In the genomic region with DNA sequence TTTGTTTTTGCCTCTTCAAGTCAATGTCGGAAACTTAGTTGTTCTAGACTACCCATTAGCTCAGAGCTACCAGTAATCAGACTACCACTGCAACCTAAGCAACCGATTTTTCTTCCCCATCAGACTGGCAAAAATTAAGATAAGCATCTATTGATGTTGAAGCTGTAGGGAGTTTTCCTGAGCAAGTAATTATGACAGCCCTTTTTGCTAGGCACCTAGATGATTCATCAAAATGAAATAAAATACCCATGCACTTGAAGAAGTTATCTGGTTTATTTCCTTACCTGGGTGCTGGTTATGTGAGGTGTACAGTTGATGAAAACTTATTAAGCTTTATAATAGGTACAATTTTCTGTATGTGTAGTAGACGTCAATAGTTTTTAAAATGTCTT, we compare ENCODE assay signal across 7 cellular contexts. TPM values are rescaled to one million over a fixed set of nuclear protein-coding genes. Genes with fewer than 3 reads are reported as not detected.
DNase-seq lines count a peak whose midpoint lies in the region; ATAC-seq and TF ChIP-seq lines count a peak whose summit lies in the region.

No MANE protein-coding gene starts in this region.

- no peak overlapping the region for H4K91ac ChIP-seq in H9 (ENCODE audit: insufficient read length, low read depth, low read length)

- no peak overlapping the region for H4K8ac ChIP-seq in H9 (replicated peaks; ENCODE audit: insufficient read length, low read depth, low read length)

- peaks cover 4% of the 10 kb centered on the region for H3K23me2 ChIP-seq in H9 (ENCODE audit: insufficient read length, low read depth, low read length, poor library complexity, severe bottlenecking)

- H3K4me1 Mint-ChIP-seq in H9 = peaks cover 12 to 14% of the 10 kb centered on the region in 2 experiments

- H2AFZ ChIP-seq in H9 (ENCODE audit: low read length) = peak overlapping the region; percentile 58
- H2AFZ ChIP-seq in smooth muscle cell (ENCODE audit: low read depth) = peak overlapping the region; percentile 84

- no peak overlapping the region for H2BK15ac ChIP-seq in H9 (ENCODE audit: low read depth, low read length)

- H2BK5ac ChIP-seq in H9 (ENCODE audit: insufficient read length, low read length) = no peak overlapping the region

- H3K4me2 ChIP-seq in H9 (ENCODE audit: insufficient read depth, insufficient read length, low read length) (peak overlapping the region; percentile 83), smooth muscle cell (peak overlapping the region; percentile 96)

- H3K4me3 ChIP-seq in WERI-Rb-1 (ENCODE audit: low read depth, low read length) (peak overlapping the region; percentile 93), right cardiac atrium (ENCODE audit: low read length) (peak overlapping the region; percentile 86), smooth muscle cell (peak overlapping the region; percentile 82)

- no peak overlapping the region for H3T11ph ChIP-seq in H9 (ENCODE audit: low read length)

- H3K4me3 Mint-ChIP-seq in H9 = peak overlapping the region; percentile 98

- H3K27ac Mint-ChIP-seq in H9 = 0 out of 7 replicates have a peak overlapping the region, but pooled peaks of 2 of the 3 experiments have one; percentile 22 to 34

- intact Hi-C loops in right cardiac atrium (cut with DNase I) = no loop called here

- H4K20me1 ChIP-seq in H9 (ENCODE audit: control insufficient read depth, insufficient read depth, insufficient read length) (no peaks in the 10 kb centered on the region), smooth muscle cell (ENCODE audit: low read depth) (no peaks in the 10 kb centered on the region)

- H2BK120ac ChIP-seq in H9 (ENCODE audit: low read depth, low read length, poor library complexity, severe bottlenecking) = no peak overlapping the region

- H3K79me2 ChIP-seq in H9 (ENCODE audit: insufficient read depth, low read length) = peaks cover 1% of the 10 kb centered on the region; the same call in 1 of the 2 replicates
- peaks cover 6% of the 10 kb centered on the region for H3K79me2 ChIP-seq in smooth muscle cell (ENCODE audit: low read depth)

- H3K4me1 ChIP-seq in H9 (ENCODE audit: insufficient read depth, low read length) (no peaks in the 10 kb centered on the region), right cardiac atrium (ENCODE audit: control insufficient read depth, insufficient read depth, low read length) (peaks cover 6% of the 10 kb centered on the region), smooth muscle cell (ENCODE audit: low read depth) (peaks cover 8% of the 10 kb centered on the region)

- H3K79me1 ChIP-seq in H9 (ENCODE audit: insufficient read depth, low read depth, low read length, poor library complexity, severe bottlenecking) = peaks cover 5% of the 10 kb centered on the region

- no peak overlapping the region for H3K56ac ChIP-seq in H9 (ENCODE audit: insufficient read length, low read depth, low read length)

- no peak for TF ChIP-seq CTCF in H9 (conservative IDR thresholded peaks at IDR 0.05)
- TF ChIP-seq CTCF in WERI-Rb-1 (IDR thresholded peaks at IDR 0.05; ENCODE audit: low read depth, low read length) = no peak
- no peak for TF ChIP-seq CTCF in smooth muscle cell (IDR thresholded peaks at IDR 0.05; ENCODE audit: borderline replicate concordance, insufficient read depth, poor library complexity, severe bottlenecking)

- no peak overlapping the region for H2AK5ac ChIP-seq in H9 (ENCODE audit: insufficient read length, low read length)

- no peak overlapping the region for H3K18ac ChIP-seq in H9 (ENCODE audit: insufficient read length, low read depth, low read length)

- no peak overlapping the region for H2BK12ac ChIP-seq in H9 (ENCODE audit: insufficient read length, low read depth, low read length)

- H4K5ac ChIP-seq in H9 (ENCODE audit: insufficient read length, low read depth, low read length) = no peak overlapping the region

- H3K4ac ChIP-seq in H9 (ENCODE audit: low read depth, low read length) = no peak overlapping the region

- ATAC-seq in right cardiac atrium = no peak
- ATAC-seq in HG02763 (IDR thresholded peaks at IDR 0.05; ENCODE audit: unreplicated experiment) = no peak

- no peak overlapping the region for H3K23ac ChIP-seq in H9 (ENCODE audit: insufficient read length, low read depth, low read length)

- H3K36me3 Mint-ChIP-seq in H9 (ENCODE audit: insufficient read depth in 1 of 3, low read depth in 3 of 3) = peaks cover 6 to 13% (median 12%) of the 10 kb centered on the region in 3 experiments; a peak in 6 of 7 replicates

- H3K27ac ChIP-seq in H9 (ENCODE audit: insufficient read length, low read depth, low read length) (no peak overlapping the region), WERI-Rb-1 (peak overlapping the region; percentile 94), right cardiac atrium (ENCODE audit: low read length) (no peak overlapping the region), smooth muscle cell (ENCODE audit: low read depth) (no peak overlapping the region)

- peak overlapping the region; percentile 55 for H3K9ac ChIP-seq in H9 (ENCODE audit: extremely low read depth, insufficient read length, low read length)
- H3K9ac ChIP-seq in smooth muscle cell (ENCODE audit: low read depth) = peak overlapping the region; percentile 31

- no peak for DNase-seq in H9
- DNase-seq in WERI-Rb-1 = no peak
- DNase-seq in right cardiac atrium = no peak
- DNase-seq in smooth muscle cell (lab: John Stamatoyannopoulos, UW; ENCODE audit: unreplicated experiment) = no peak
- DNase-seq in NCI-H446 treated with DMSO at 0.1 percent for 48 hours (lab: John Stamatoyannopoulos, UW) = no peak
- no peak for DNase-seq in Ammon's horn (ENCODE audit: low spot score)

- no peak overlapping the region for H2BK20ac ChIP-seq in H9 (ENCODE audit: low read depth, low read length, poor library complexity, severe bottlenecking)

- no peak overlapping the region for H3K14ac ChIP-seq in H9 (ENCODE audit: insufficient read depth, low read length)

- H3K36me3 ChIP-seq in WERI-Rb-1 (peaks cover 10% of the 10 kb centered on the region), smooth muscle cell (ENCODE audit: low read depth) (no peaks in the 10 kb centered on the region)

- H3F3A ChIP-seq in smooth muscle cell (ENCODE audit: low read depth) = no peaks in the 10 kb centered on the region

- no peaks in the 10 kb centered on the region for H3K9me3 ChIP-seq in H9 (ENCODE audit: control insufficient read depth, low read depth, low read length)
- H3K9me3 ChIP-seq in WERI-Rb-1 (ENCODE audit: severe bottlenecking) = no peaks in the 10 kb centered on the region
- no peaks in the 10 kb centered on the region for H3K9me3 ChIP-seq in right cardiac atrium (ENCODE audit: control insufficient read depth, low read length)
- H3K9me3 ChIP-seq in smooth muscle cell (replicated peaks; ENCODE audit: low read depth) = no peaks in the 10 kb centered on the region

- no peaks in the 10 kb centered on the region; the same call in 1 of the 2 replicates for H3K27me3 Mint-ChIP-seq in H9 (ENCODE audit: low read depth)

- no CpG with 5 or more reads among the region's 3 CpGs for WGBS in H9 (ENCODE audit: extremely low coverage, insufficient read length, low lambda C conversion rate)
- WGBS in right cardiac atrium = 45% methylated on average over 3 of the region's 3 CpGs
- WGBS in smooth muscle cell (ENCODE audit: low lambda C conversion rate) = 58% methylated on average over 3 of the region's 3 CpGs

- H3K27me3 ChIP-seq in H9 (ENCODE audit: insufficient read depth, low read length) = no peaks in the 10 kb centered on the region
- H3K27me3 ChIP-seq in WERI-Rb-1 (ENCODE audit: insufficient read depth, low read depth, severe bottlenecking) = no peaks in the 10 kb centered on the region
- no peaks in the 10 kb centered on the region for H3K27me3 ChIP-seq in right cardiac atrium (ENCODE audit: control insufficient read depth, insufficient read depth)
- no peaks in the 10 kb centered on the region for H3K27me3 ChIP-seq in smooth muscle cell (ENCODE audit: low read depth)

- H3K9me3 Mint-ChIP-seq in H9 = no peaks in the 10 kb centered on the region

RNA-seq across cellular contexts. Expression of a gene that starts 0.6 kb away (rescaled TPM):
- total RNA-seq in H9 (2021) (146 and 159 TPM in 2 replicates), right cardiac atrium (10 to 100 TPM; 33.7 to 39.3 (median 38.1) TPM), smooth muscle cell (39.7 and 48.9 TPM in 2 replicates)
- polyA plus RNA-seq in right cardiac atrium (52.1 TPM), smooth muscle cell (67.1 and 72.4 TPM in 2 replicates)

RNA-seq across cellular contexts. Expression of a gene that starts 11.5 kb away (rescaled TPM):
- total RNA-seq in H9 (2021) (16.1 and 16.5 TPM in 2 replicates), right cardiac atrium (10 to 100 TPM; 12.2 to 22.3 (median 14.0) TPM), smooth muscle cell (2.5 and 4.1 TPM in 2 replicates)
- polyA plus RNA-seq in right cardiac atrium (17.1 TPM), smooth muscle cell (15.1 and 20.3 TPM in 2 replicates)

RNA-seq across cellular contexts. Expression of a gene that starts 33.1 kb away (rescaled TPM):
- 106 and 112 TPM in 2 replicates for total RNA-seq in H9 (2021)
- total RNA-seq in right cardiac atrium = 100 to 1,000 TPM; 122 to 175 (median 135) TPM
- 131 TPM for polyA plus RNA-seq in right cardiac atrium
- total RNA-seq in smooth muscle cell = 53.6 and 64.5 TPM in 2 replicates
- 70.7 and 80.4 TPM in 2 replicates for polyA plus RNA-seq in smooth muscle cell

RNA-seq across cellular contexts. Expression of a gene that starts 52.7 kb away (rescaled TPM):
- total RNA-seq in H9 (2021) = 0.35 and 0.37 TPM in 2 replicates
- not detected for total RNA-seq in right cardiac atrium
- not detected for polyA plus RNA-seq in right cardiac atrium
- total RNA-seq in smooth muscle cell = 0.22 and 0.27 TPM in 2 replicates
- polyA plus RNA-seq in smooth muscle cell = not detected in 2 replicates
